Comparison of ENCODE assay signal across 22 cellular contexts in the genomic region with DNA sequence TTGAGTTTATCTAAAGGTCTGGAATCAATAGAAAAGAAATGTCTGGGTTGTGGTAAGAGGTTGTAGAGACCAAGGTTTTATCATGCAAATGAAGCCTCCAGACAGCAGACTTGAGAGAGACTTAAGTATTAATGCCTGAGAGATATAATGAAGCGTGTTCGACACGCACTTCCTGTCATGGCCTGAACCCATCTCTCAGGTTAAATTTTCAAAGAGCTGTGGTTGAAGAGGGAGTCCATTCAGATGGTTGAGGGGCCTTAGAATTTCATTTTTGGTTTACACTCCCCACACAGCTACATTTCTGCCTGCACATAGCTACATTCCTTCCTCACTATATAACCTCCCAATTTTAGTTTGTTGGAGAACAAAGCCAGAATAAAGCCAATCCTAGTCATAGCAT. TPM values are rescaled to one million over a fixed set of nuclear protein-coding genes. Genes with fewer than 3 reads are reported as not detected.
DNase-seq lines count a peak whose midpoint lies in the region; ATAC-seq and TF ChIP-seq lines count a peak whose summit lies in the region.
"Had no signal": no experiment of that assay in that cellular context is flagged by ENCODE, and none has a peak within 500 bp of the region (broad histone marks: within the 10 kb centered on the region; RNA-seq: fewer than 3 reads in every experiment).

No MANE protein-coding gene starts in this region.

- H3K27me3 Mint-ChIP-seq in natural killer cell (ENCODE audit: low read depth in 2 of 2): no peaks in the 10 kb centered on the region
- H3K27me3 Mint-ChIP-seq in natural killer cell treated with Interleukin-12 subunit alpha and Interleukin-12 subunit beta and Interleukin-15 and Interleukin-18, amount 100 ng/mL, for 72 hours: no peaks in the 10 kb centered on the region

- H3K4me2 ChIP-seq in Loucy (ENCODE audit: low read depth, low read length, poor library complexity, severe bottlenecking): peak overlapping the region; percentile 59
- H3K4me2 ChIP-seq: PC-9 had no signal

- ATAC-seq in natural killer cell: peak in 2 of 3 donors; percentile 29 to 58
- no peak for ATAC-seq in natural killer cell treated with Interleukin-12 subunit alpha and Interleukin-12 subunit beta and Interleukin-15 and Interleukin-18, amount 100 ng/mL, for 72 hours
- peak; percentile 63 for ATAC-seq in HG02884 (IDR thresholded peaks at IDR 0.05; ENCODE audit: unreplicated experiment)
- no peak for ATAC-seq in HG03196 (IDR thresholded peaks at IDR 0.05; ENCODE audit: unreplicated experiment)
- ATAC-seq: CD8-positive, alpha-beta T cell; GM12878; K562; right cardiac atrium had no signal

- H2AFZ ChIP-seq in Loucy (ENCODE audit: low read length): 0 out of 2 replicates have a peak overlapping the region, but pooled peaks have one; percentile 19

- no peaks in the 10 kb centered on the region for H3K27me3 ChIP-seq in Loucy (ENCODE audit: insufficient read depth, low read length, poor library complexity, severe bottlenecking)
- H3K27me3 ChIP-seq: testis had no signal

- TF ChIP-seq CTCF in natural killer cell (IDR thresholded peaks at IDR 0.05): no peak
- TF ChIP-seq CTCF in Loucy (conservative IDR thresholded peaks at IDR 0.05; ENCODE audit: low read length): no peak

- H3K9me2 ChIP-seq in Loucy (replicated peaks; ENCODE audit: low read depth, low read length): no peaks in the 10 kb centered on the region

- no peaks in the 10 kb centered on the region for H3K9me3 ChIP-seq in Loucy (ENCODE audit: insufficient read depth, low read depth, low read length)
- H3K9me3 ChIP-seq: testis had no signal

- H3K27ac Mint-ChIP-seq in natural killer cell: no peak overlapping the region
- peak overlapping the region in 1 of 2 donors; percentile 12 for H3K27ac Mint-ChIP-seq in natural killer cell treated with Interleukin-12 subunit alpha and Interleukin-12 subunit beta and Interleukin-15 and Interleukin-18, amount 100 ng/mL, for 72 hours
- H3K27ac Mint-ChIP-seq: CD8-positive, alpha-beta T cell had no signal

- peak overlapping the region; percentile 51 for H3K4me3 ChIP-seq in Loucy (ENCODE audit: low read length, poor library complexity, severe bottlenecking)
- H3K4me3 ChIP-seq: coronary artery, GM12878, K562, PC-9, testis had no signal

- H3K79me2 ChIP-seq in Loucy (ENCODE audit: insufficient read depth, low read length): no peaks in the 10 kb centered on the region

- no peaks in the 10 kb centered on the region for H4K20me1 ChIP-seq in Loucy (ENCODE audit: insufficient read depth, low read length, poor library complexity, severe bottlenecking)

- no peaks in the 10 kb centered on the region for H3K36me3 Mint-ChIP-seq in natural killer cell
- H3K36me3 Mint-ChIP-seq in natural killer cell treated with Interleukin-12 subunit alpha and Interleukin-12 subunit beta and Interleukin-15 and Interleukin-18, amount 100 ng/mL, for 72 hours: no peaks in the 10 kb centered on the region
- H3K36me3 Mint-ChIP-seq: CD8-positive, alpha-beta T cell; immature natural killer cell had no signal

- no peak overlapping the region for H3K4me3 Mint-ChIP-seq in natural killer cell
- H3K4me3 Mint-ChIP-seq in natural killer cell treated with Interleukin-12 subunit alpha and Interleukin-12 subunit beta and Interleukin-15 and Interleukin-18, amount 100 ng/mL, for 72 hours: no peak overlapping the region
- H3K4me3 Mint-ChIP-seq: CD8-positive, alpha-beta T cell had no signal

- H3K9ac ChIP-seq in Loucy (ENCODE audit: low read depth, low read length, poor library complexity, severe bottlenecking): no peak overlapping the region

- intact Hi-C loops in natural killer cell (cut with micrococcal nuclease) (no loop called here), posterior cingulate gyrus (cut with DNase I) (no loop called here)

- H3K36me3 ChIP-seq in Loucy (ENCODE audit: insufficient read depth, low read length): no peaks in the 10 kb centered on the region

- no peaks in the 10 kb centered on the region for H3K9me3 Mint-ChIP-seq in natural killer cell
- H3K9me3 Mint-ChIP-seq in natural killer cell treated with Interleukin-12 subunit alpha and Interleukin-12 subunit beta and Interleukin-15 and Interleukin-18, amount 100 ng/mL, for 72 hours: no peaks in the 10 kb centered on the region
- H3K9me3 Mint-ChIP-seq: CD8-positive, alpha-beta T cell; immature natural killer cell had no signal

- peaks cover 49% of the 10 kb centered on the region for H3K4me1 ChIP-seq in Loucy (ENCODE audit: insufficient read depth, low read length, poor library complexity, severe bottlenecking)
- H3K4me1 ChIP-seq: testis had no signal

- H3F3A ChIP-seq in Loucy (ENCODE audit: low read depth): 0 out of 2 replicates have a peak, but pooled peaks cover 5% of the 10 kb centered on the region

- H3K4me1 Mint-ChIP-seq in natural killer cell: peaks cover 34 to 38% of the 10 kb centered on the region in 2 donors
- H3K4me1 Mint-ChIP-seq in natural killer cell treated with Interleukin-12 subunit alpha and Interleukin-12 subunit beta and Interleukin-15 and Interleukin-18, amount 100 ng/mL, for 72 hours (ENCODE audit: low read depth in 2 of 2): peaks cover 25 to 33% of the 10 kb centered on the region in 2 donors

- DNase-seq in natural killer cell (no peak), NCI-H2196 treated with DMSO at 0.1 percent for 48 hours (lab: John Stamatoyannopoulos, UW; ENCODE audit: unreplicated experiment) (no peak), activated T-cell treated with anti-CD3 and anti-CD28 coated beads for 4 hours (no peak), posterior cingulate gyrus (no peak)
- no peak for DNase-seq in natural killer cell treated with Interleukin-12 subunit alpha and Interleukin-12 subunit beta and Interleukin-15 and Interleukin-18, amount 100 ng/mL, for 72 hours (ENCODE audit: low spot score)
- DNase-seq: 8988T; activated effector memory CD4-positive, alpha-beta T cell treated with Interleukin-2 at 50 U/mL for 16 hours; anterior cingulate cortex; CD8-positive, alpha-beta T cell; erythroblast; NCI-H1436; PC-9; right cardiac atrium; testis had no signal

RNA-seq across cellular contexts. Expression of gene CLEC12A, which starts 10.1 kb away (rescaled TPM):
- 10 to 100 TPM; 13.6 to 18.9 (median 14.8) TPM for total RNA-seq in natural killer cell
- 1 to 10 TPM; 2.0 to 4.8 TPM for total RNA-seq in natural killer cell treated with Interleukin-12 subunit alpha and Interleukin-12 subunit beta and Interleukin-15 and Interleukin-18, amount 100 ng/mL, for 72 hours
- total RNA-seq: CD8-positive, alpha-beta T cell; K562; NCI-H460 had no signal

RNA-seq across cellular contexts. Expression of gene CLEC2A, which starts 28.9 kb away (rescaled TPM):
- total RNA-seq in natural killer cell: not detected
- not detected for total RNA-seq in natural killer cell treated with Interleukin-12 subunit alpha and Interleukin-12 subunit beta and Interleukin-15 and Interleukin-18, amount 100 ng/mL, for 72 hours
- total RNA-seq: CD8-positive, alpha-beta T cell; GM12878; K562; NCI-H460; PC-9; right cardiac atrium; testis had no signal

RNA-seq across cellular contexts. Expression of gene CLEC1B, which starts 37.8 kb away (rescaled TPM):
- total RNA-seq in natural killer cell: 1 to 10 TPM in 2 of 3 donors, under 1 TPM in 1; 0.50 to 2.3 (median 1.0) TPM
- not detected for total RNA-seq in natural killer cell treated with Interleukin-12 subunit alpha and Interleukin-12 subunit beta and Interleukin-15 and Interleukin-18, amount 100 ng/mL, for 72 hours
- total RNA-seq: CD8-positive, alpha-beta T cell; GM12878; K562; NCI-H460; PC-9; right cardiac atrium had no signal

RNA-seq across cellular contexts. Expression of gene CLEC12B, which starts 49.3 kb away (rescaled TPM):
- total RNA-seq in natural killer cell: 1 to 10 TPM; 3.9 to 5.8 (median 4.9) TPM
- total RNA-seq in natural killer cell treated with Interleukin-12 subunit alpha and Interleukin-12 subunit beta and Interleukin-15 and Interleukin-18, amount 100 ng/mL, for 72 hours: under 1 TPM in 1 of 2 donors, not detected in 1; 0.57 TPM
- total RNA-seq: CD8-positive, alpha-beta T cell; GM12878; K562; NCI-H460; PC-9 had no signal

Comparison
In these comparisons a context has a peak if more than half of its experiments do, and no peak if none do; other contexts are left out.
1. ATAC-seq: peak in natural killer cell (2 of 3) and HG02884 (single experiment); none in natural killer cell treated with Interleukin-12 subunit alpha and Interleukin-12 subunit beta and Interleukin-15 and Interleukin-18, amount 100 ng/mL, for 72 hours (0 of 2) and HG03196 (single experiment).